ENCODE assay signal across 9 cellular contexts in genomic region chr15:64507293-64507802, GRCh38. TPM values are rescaled to one million over a fixed set of nuclear protein-coding genes. Genes with fewer than 3 reads are reported as not detected.
A peak's percentile ranks its signal among the peaks of the same experiment; 100 is the strongest.
DNase-seq lines count a peak whose midpoint lies in the region; ATAC-seq and TF ChIP-seq lines count a peak whose summit lies in the region.
"Had no signal": no experiment of that assay in that cellular context is flagged by ENCODE, and none has a peak within 500 bp of the region (broad histone marks: within the 10 kb centered on the region; RNA-seq: fewer than 3 reads in every experiment).

No MANE protein-coding gene starts in this region.

- no peak overlapping the region for H2AFZ ChIP-seq in KMS-11 (ENCODE audit: low read depth)
- no peak overlapping the region for H2AFZ ChIP-seq in fibroblast of lung (ENCODE audit: low read length)
- H2AFZ ChIP-seq in neural cell (ENCODE audit: low read depth, low read length) = no peak overlapping the region

- TF ChIP-seq RAD21 in neural cell (conservative IDR thresholded peaks at IDR 0.05) = peak; percentile 49

- peaks cover 6% of the 10 kb centered on the region for H3F3A ChIP-seq in neural cell (ENCODE audit: insufficient read depth, low read length, poor library complexity, severe bottlenecking)

- H3K27me3 ChIP-seq in KMS-11 (ENCODE audit: insufficient read depth, low read depth) = no peaks in the 10 kb centered on the region
- no peaks in the 10 kb centered on the region for H3K27me3 ChIP-seq in fibroblast of lung (ENCODE audit: control insufficient read depth, insufficient read depth, low read length)
- H3K27me3 ChIP-seq in neural cell (ENCODE audit: insufficient read depth, low read depth, low read length) = no peaks in the 10 kb centered on the region
- no peaks in the 10 kb centered on the region for H3K27me3 ChIP-seq in subcutaneous abdominal adipose tissue (ENCODE audit: control insufficient read depth in 5 of 5, insufficient read depth in 4 of 5, low read length in 5 of 5)

- H3K4me1 ChIP-seq in KMS-11 (ENCODE audit: low read depth, poor library complexity, severe bottlenecking) (peaks cover 89% of the 10 kb centered on the region), fibroblast of lung (ENCODE audit: control insufficient read depth, extremely low read depth, insufficient read depth, low read length) (peaks cover 21% of the 10 kb centered on the region), subcutaneous abdominal adipose tissue (ENCODE audit: control insufficient read depth in 5 of 5, insufficient read depth in 5 of 5, low read length in 5 of 5) (peaks cover 7 to 36% (median 28%) of the 10 kb centered on the region in 5 donors)

- H3K4me2 ChIP-seq in KMS-11 (peak overlapping the region; percentile 61; the same call in 1 of the 2 replicates), fibroblast of lung (ENCODE audit: extremely low read depth, insufficient read depth, low read length) (peak overlapping the region; percentile 26), neural cell (ENCODE audit: low read length) (peak overlapping the region; percentile 11)

- no peak overlapping the region for H3K9ac ChIP-seq in KMS-11
- no peak overlapping the region for H3K9ac ChIP-seq in fibroblast of lung (ENCODE audit: insufficient read depth, low read length)
- peak overlapping the region; percentile 36 for H3K9ac ChIP-seq in neural cell (ENCODE audit: low read length)
- peak overlapping the region in 3 of 5 donors; percentile 21 to 56 (median 22) for H3K9ac ChIP-seq in subcutaneous abdominal adipose tissue (ENCODE audit: low read length in 5 of 5)

- H4K20me1 ChIP-seq in KMS-11 (ENCODE audit: insufficient read depth) (no peaks in the 10 kb centered on the region), fibroblast of lung (ENCODE audit: control insufficient read depth, extremely low read depth, insufficient read depth, low read length) (no peaks in the 10 kb centered on the region), neural cell (ENCODE audit: insufficient read depth) (no peaks in the 10 kb centered on the region)

- H3K79me2 ChIP-seq in KMS-11 (ENCODE audit: insufficient read depth, low read depth) (peaks cover 64% of the 10 kb centered on the region), fibroblast of lung (ENCODE audit: control insufficient read depth, insufficient read depth, low read length) (peaks cover 13% of the 10 kb centered on the region), neural cell (replicated peaks; ENCODE audit: insufficient read depth, low read length) (peaks cover 50% of the 10 kb centered on the region)

- no peaks in the 10 kb centered on the region for H3K36me3 ChIP-seq in KMS-11 (ENCODE audit: insufficient read depth)
- H3K36me3 ChIP-seq in fibroblast of lung (ENCODE audit: control insufficient read depth, insufficient read depth, low read length) = no peaks in the 10 kb centered on the region
- H3K36me3 ChIP-seq in neural cell (ENCODE audit: insufficient read depth, low read length) = no peaks in the 10 kb centered on the region
- H3K36me3 ChIP-seq in subcutaneous abdominal adipose tissue (ENCODE audit: control insufficient read depth in 5 of 5, insufficient read depth in 5 of 5, low read length in 5 of 5) = peaks cover 0 to 6% (median 3%) of the 10 kb centered on the region in 5 donors

- ATAC-seq in GM19395 (IDR thresholded peaks at IDR 0.05; ENCODE audit: unreplicated experiment) = peak; percentile 81

- H3K9me3 ChIP-seq in fibroblast of lung (ENCODE audit: control insufficient read depth, insufficient read depth, low read depth, low read length) (no peaks in the 10 kb centered on the region), neural cell (ENCODE audit: low read length) (no peaks in the 10 kb centered on the region), subcutaneous abdominal adipose tissue (ENCODE audit: control insufficient read depth in 5 of 5, low read length in 5 of 5) (no peaks in the 10 kb centered on the region)

- peak; percentile 18 for DNase-seq in COLO668 (lab: John Stamatoyannopoulos, UW; ENCODE audit: unreplicated experiment)
- peak; percentile 8 to 10 for DNase-seq in activated CD8-positive, alpha-beta memory T cell treated with anti-CD3 and anti-CD28 coated beads for 4 hours (ENCODE audit: low read depth in 2 of 2)
- DNase-seq in fibroblast of lung (ENCODE audit: low read depth in 2 of 2) = peak; percentile 89 to 95
- no peak for DNase-seq in NCI-H748 (lab: John Stamatoyannopoulos, UW; ENCODE audit: unreplicated experiment)

- peak overlapping the region; percentile 51 for H3K27ac ChIP-seq in KMS-11
- peak overlapping the region; percentile 22 for H3K27ac ChIP-seq in fibroblast of lung (ENCODE audit: insufficient read depth, low read length)
- peak overlapping the region; percentile 68 for H3K27ac ChIP-seq in neural cell (ENCODE audit: low read length)
- peak overlapping the region; percentile 37 for H3K27ac ChIP-seq in subcutaneous abdominal adipose tissue (ENCODE audit: low read depth, low read length)

- TF ChIP-seq CTCF in KMS-11 (conservative IDR thresholded peaks at IDR 0.05; ENCODE audit: low read depth, low read length) = no peak
- no peak for TF ChIP-seq CTCF in fibroblast of lung (conservative IDR thresholded peaks at IDR 0.05 in 1 of 2, IDR thresholded peaks at IDR 0.05 in 1 of 2; ENCODE audit: low read depth in 1 of 2, low read length in 2 of 2)
- no peak for TF ChIP-seq CTCF in neural cell (IDR thresholded peaks at IDR 0.05; ENCODE audit: poor library complexity, severe bottlenecking)

- H3K4me3 ChIP-seq in KMS-11 (IDR thresholded peaks at IDR 0.05; ENCODE audit: insufficient read depth, low read depth, low read length) (no peak overlapping the region), fibroblast of lung (replicated peaks in 1 of 4; ENCODE audit: control extremely low read depth in 1 of 4, insufficient read depth in 1 of 4, low read depth in 3 of 4, low read length in 4 of 4) (no peak overlapping the region), neural cell (ENCODE audit: low read length) (peak overlapping the region; percentile 37), subcutaneous abdominal adipose tissue (ENCODE audit: low read depth in 1 of 5, low read length in 5 of 5) (peak overlapping the region in 1 of 5 donors; percentile 22)
- H3K4me3 ChIP-seq: skin epidermis had no signal

- TF ChIP-seq EP300 in neural cell (conservative IDR thresholded peaks at IDR 0.05; ENCODE audit: poor library complexity, severe bottlenecking) = peak; percentile 56

- H3K9me2 ChIP-seq in neural cell (ENCODE audit: insufficient read depth, low read length) = no peaks in the 10 kb centered on the region

TF ChIP-seq in neural cell, 6 proteins besides CTCF, POLR2A, EP300 and RAD21:
- TF ChIP-seq REST (IDR thresholded peaks at IDR 0.05; ENCODE audit: borderline replicate concordance) (peak; percentile 82), POLR2AphosphoS5 (IDR thresholded peaks at IDR 0.05) (peak; percentile 76), SMC3 (conservative IDR thresholded peaks at IDR 0.05; ENCODE audit: poor library complexity) (peak; percentile 45), MXI1 (conservative IDR thresholded peaks at IDR 0.05; ENCODE audit: poor library complexity, severe bottlenecking) (peak; percentile 68), TAF1 (IDR thresholded peaks at IDR 0.05; ENCODE audit: low read depth) (no peak)

RNA-seq across cellular contexts. Expression of gene ZNF609, which starts 47.0 kb away (rescaled TPM):
- total RNA-seq in fibroblast of lung = 11.3 and 14.7 TPM in 2 replicates
- polyA plus RNA-seq in fibroblast of lung (10.8 and 13.1 TPM in 2 replicates), neural cell (11.8 and 14.6 TPM in 2 replicates)
- polyA plus RNA-seq in fibroblast of lung (2012) = 10.0 and 13.0 TPM in 2 replicates
- polyA minus RNA-seq in fibroblast of lung (ENCODE audit: low replicate concordance) (20.6 and 154 TPM in 2 replicates), neural cell (67.0 and 72.8 TPM in 2 replicates)

Comparison
In these comparisons a context has a peak if more than half of its experiments do, and no peak if none do; other contexts are left out.
1. H3K4me2 ChIP-seq: peak in every context shown above with its lines; median percentile 61 in KMS-11; 26 in fibroblast of lung; 11 in neural cell.
2. H3K9ac ChIP-seq: peak in neural cell (single experiment) and subcutaneous abdominal adipose tissue (3 of 5); none in KMS-11 (single experiment) and fibroblast of lung (single experiment).
3. Peak in every context shown above with its lines, with median percentiles within 50 percentile points of each other: H3K27ac ChIP-seq.